15 cellular contexts compared by ENCODE assay signal in genomic region chr4:98963538-98964433, GRCh38. TPM values are rescaled to one million over a fixed set of nuclear protein-coding genes. Genes with fewer than 3 reads are reported as not detected.
DNase-seq lines count a peak whose midpoint lies in the region; ATAC-seq and TF ChIP-seq lines count a peak whose summit lies in the region.
"Had no signal": no experiment of that assay in that cellular context is flagged by ENCODE, and none has a peak within 500 bp of the region (broad histone marks: within the 10 kb centered on the region; RNA-seq: fewer than 3 reads in every experiment).

No MANE protein-coding gene starts in this region.

- no peak overlapping the region for H3K27ac ChIP-seq in CD8-positive, alpha-beta memory T cell (ENCODE audit: low read depth, low read length)
- H3K27ac ChIP-seq: tibial artery had no signal

- H3K4me3 Mint-ChIP-seq in CD8-positive, alpha-beta memory T cell: no peak overlapping the region

- POLR2A ChIA-PET in CD8-positive, alpha-beta memory T cell (lab: Charles Lee): no interaction called here

- TF ChIP-seq CTCF in astrocyte of the spinal cord (IDR thresholded peaks at IDR 0.05; ENCODE audit: low read depth, low read length): no peak

- H3K9me3 ChIP-seq in CD8-positive, alpha-beta memory T cell (ENCODE audit: low read length): no peaks in the 10 kb centered on the region
- H3K9me3 ChIP-seq: Caco-2, tibial artery had no signal

- peaks cover 0 to 4% (median 0%) of the 10 kb centered on the region in 3 donors for H3K36me3 Mint-ChIP-seq in CD8-positive, alpha-beta memory T cell

- in situ Hi-C loops in astrocyte of the spinal cord (cut with HindIII; ENCODE audit: low sequenced_read_pairs): no loop called here

- H3K27me3 ChIP-seq in CD8-positive, alpha-beta memory T cell (ENCODE audit: insufficient read depth, low read length, poor library complexity, severe bottlenecking): no peaks in the 10 kb centered on the region
- H3K27me3 ChIP-seq: tibial artery had no signal

- H3K9me3 Mint-ChIP-seq in CD8-positive, alpha-beta memory T cell: peaks cover 0 to 2% (median 0%) of the 10 kb centered on the region in 5 donors

- peak; percentile 46 for DNase-seq in Ammon's horn (ENCODE audit: low spot score)
- peak; percentile 4 for DNase-seq in LoVo (ENCODE audit: low spot score)
- DNase-seq in astrocyte of the spinal cord (ENCODE audit: low read depth, low spot score): peak; percentile 3
- peak; percentile 42 for DNase-seq in inferior parietal cortex (ENCODE audit: extremely low spot score)
- no peak for DNase-seq in NCI-H1930 (lab: John Stamatoyannopoulos, UW)
- DNase-seq in activated CD8-positive, alpha-beta memory T cell treated with anti-CD3 and anti-CD28 coated beads, Interleukin-2, amount 50 U/mL, for 4 hours: no peak
- DNase-seq in CD8-positive, alpha-beta memory T cell: no peak
- DNase-seq: ACHN; activated T-cell treated with anti-CD3 and anti-CD28 coated beads, Interleukin-2, amount 50 U/mL, for 48 hours; Caco-2; erythroblast; NCI-H1092 treated with DMSO at 0.1 percent for 48 hours; NK-92 treated with Interleukin-12 subunit alpha and Interleukin-12 subunit beta, amount 100 ng/mL, for 24 hours; tibial artery had no signal

- CTCF ChIA-PET in CD8-positive, alpha-beta memory T cell (lab: Charles Lee): interaction anchor here (1.2 kb wide), 1 partner anchor 31 kb away, joined by 3 read pairs; the partner anchor contains the start of gene METAP1

- peaks cover 6 to 17% of the 10 kb centered on the region in 2 donors for H3K27me3 Mint-ChIP-seq in CD8-positive, alpha-beta memory T cell

- no peak for ATAC-seq in HG02840 (IDR thresholded peaks at IDR 0.05; ENCODE audit: low FRiP score, unreplicated experiment)

- no peaks in the 10 kb centered on the region for H3K4me1 ChIP-seq in CD8-positive, alpha-beta memory T cell (ENCODE audit: insufficient read depth, low read length)
- H3K4me1 ChIP-seq: Caco-2, tibial artery had no signal

- no peak overlapping the region for H3K4me3 ChIP-seq in astrocyte of the spinal cord (ENCODE audit: low read depth, low read length)
- no peak overlapping the region for H3K4me3 ChIP-seq in CD8-positive, alpha-beta memory T cell (ENCODE audit: low read length)
- H3K4me3 ChIP-seq: tibial artery had no signal

- H3K4me1 Mint-ChIP-seq in CD8-positive, alpha-beta memory T cell: no peaks in the 10 kb centered on the region

- H3K27ac Mint-ChIP-seq in CD8-positive, alpha-beta memory T cell: no peak overlapping the region

- H3K36me3 ChIP-seq in CD8-positive, alpha-beta memory T cell (ENCODE audit: insufficient read depth, low read length): no peaks in the 10 kb centered on the region
- H3K36me3 ChIP-seq: tibial artery had no signal

RNA-seq across cellular contexts. Expression of gene METAP1, which starts 31.7 kb away (rescaled TPM):
- 10 to 100 TPM; 56.6 to 58.5 TPM for total RNA-seq in CD8-positive, alpha-beta memory T cell
- polyA plus RNA-seq in CD8-positive, alpha-beta memory T cell: 30.4 TPM

RNA-seq across cellular contexts. Expression of gene EIF4E, which starts 34.9 kb away (rescaled TPM):
- 100 to 1,000 TPM; 157 to 168 TPM for total RNA-seq in CD8-positive, alpha-beta memory T cell
- 58.5 TPM for polyA plus RNA-seq in CD8-positive, alpha-beta memory T cell

Comparison
In these comparisons a context has a peak if more than half of its experiments do, and no peak if none do; other contexts are left out.
1. DNase-seq: peak in Ammon's horn (single experiment), LoVo (single experiment), astrocyte of the spinal cord (single experiment) and inferior parietal cortex (single experiment); none in NCI-H1930 (0 of 2), activated CD8-positive, alpha-beta memory T cell treated with anti-CD3 and anti-CD28 coated beads, Interleukin-2, amount 50 U/mL, for 4 hours (single experiment) and CD8-positive, alpha-beta memory T cell (0 of 5).